Comparison of ENCODE assay signal across 25 cellular contexts in genomic region chr6:85764844-85765243, GRCh38.
DNase-seq lines count a peak whose midpoint lies in the region; ATAC-seq, FAIRE-seq and TF ChIP-seq lines count a peak whose summit lies in the region.
"Had no signal": no experiment of that assay in that cellular context is flagged by ENCODE, and none has a peak within 500 bp of the region (broad histone marks: within the 10 kb centered on the region; RNA-seq: fewer than 3 reads in every experiment).

No MANE protein-coding gene starts in this region.

- H3K27ac ChIP-seq in HepG2 (ENCODE audit: extremely low read length, insufficient read depth, low read length), result no peak overlapping the region
- H3K27ac ChIP-seq in right lobe of liver, result no peak overlapping the region
- peak overlapping the region; percentile 21 to 41 for H3K27ac ChIP-seq in coronary artery
- H3K27ac ChIP-seq: 22Rv1 had no signal

- H3K9me3 Mint-ChIP-seq in mesothelial cell of epicardium, result peaks cover 15% of the 10 kb centered on the region
- no peaks in the 10 kb centered on the region for H3K9me3 Mint-ChIP-seq in HFFc6
- H3K9me3 Mint-ChIP-seq: CD4-positive, alpha-beta T cell had no signal

- TF ChIP-seq POLR2A in HepG2 (IDR thresholded peaks at IDR 0.05; ENCODE audit: insufficient read depth in 1 of 2, low read depth in 2 of 2, low read length in 2 of 2) (no peak), right lobe of liver (IDR thresholded peaks at IDR 0.05) (no peak)

- H3K4me1 ChIP-seq in HepG2 (ENCODE audit: insufficient read depth, low read length), result peaks cover 11% of the 10 kb centered on the region
- no peaks in the 10 kb centered on the region for H3K4me1 ChIP-seq in right lobe of liver
- H3K4me1 ChIP-seq: Caco-2, HAP-1 had no signal

- WGBS in HepG2 (ENCODE audit: low lambda C conversion rate), result 21% methylated on average over 3 of the region's 3 CpGs
- 94% methylated on average over 3 of the region's 3 CpGs for WGBS in right lobe of liver (ENCODE audit: insufficient coverage, low coverage, low lambda C conversion rate, missing lambda C conversion rate)

- H3K4me3 ChIP-seq in HepG2 (replicated peaks in 1 of 3; ENCODE audit: insufficient read depth in 1 of 3, low read depth in 2 of 3, low read length in 3 of 3) (no peak overlapping the region), right lobe of liver (no peak overlapping the region), coronary artery (no peak overlapping the region)
- H3K4me3 ChIP-seq: GM12878, HAP-1 had no signal

- peak; percentile 70 for ATAC-seq in HepG2
- ATAC-seq in right lobe of liver, result no peak
- ATAC-seq: GM12878, PC-3 had no signal

- TF ChIP-seq EP300 in HepG2 (IDR thresholded peaks at IDR 0.05; ENCODE audit: low read depth in 2 of 2, low read length in 2 of 2), result no peak
- TF ChIP-seq EP300 in HepG2 (CRISPR knock-in tag; IDR thresholded peaks at IDR 0.05; ENCODE audit: borderline replicate concordance), result no peak

- in situ Hi-C loops in HepG2 (cut with HindIII; ENCODE audit: extremely low pct_ligation_motif_present, low pct_unique_long_range_greater_than_20kb), result loop anchor here (25.0 kb wide), 1 partner anchor 422 kb away; no protein-coding TSS in a partner anchor

- H3K4me1 Mint-ChIP-seq in mesothelial cell of epicardium (peaks cover 3% of the 10 kb centered on the region), HFFc6 (ENCODE audit: low read depth) (peaks cover 13% of the 10 kb centered on the region; the same call in 1 of the 2 replicates)

- H3K79me2 ChIP-seq in HepG2 (ENCODE audit: insufficient read depth, low read length), result no peaks in the 10 kb centered on the region

- H3K27me3 Mint-ChIP-seq in mesothelial cell of epicardium (ENCODE audit: low read depth) (no peaks in the 10 kb centered on the region), HFFc6 (ENCODE audit: insufficient read depth) (peaks cover 7% of the 10 kb centered on the region)

- CTCF ChIA-PET in HepG2 (lab: Yijun Ruan, JAX; ENCODE audit: low intra/inter-chr PET ratio, low total read pairs), result no interaction called here

- DNase-seq in HepG2 (ENCODE audit: low spot score) (peak; percentile 32), right lobe of liver (no peak), coronary artery (ENCODE audit: low spot score) (no peak), mesothelial cell of epicardium (ENCODE audit: low spot score in 2 of 2, unreplicated experiment in 2 of 2) (no peak), HFFc6 (no peak), NCI-H146 treated with DMSO at 0.1 percent for 48 hours (lab: John Stamatoyannopoulos, UW; ENCODE audit: unreplicated experiment) (no peak), NK-92 (lab: John Stamatoyannopoulos, UW; ENCODE audit: unreplicated experiment) (no peak)
- DNase-seq in activated T-cell treated with anti-CD3 and anti-CD28 coated beads, Interleukin-2, amount 50 U/mL, for 1 hour, result no peak
- DNase-seq: Caco-2; CD4-positive, alpha-beta T cell; GF-D8; KBM-7; MV-4-11; NCI-H1417; NCI-H187 treated with DMSO at 0.1 percent for 48 hours; NCI-H2227 treated with DMSO at 0.1 percent for 48 hours; NCI-H510A treated with DMSO at 0.1 percent for 48 hours; NCI-H774; PC-3; RPMI8226; SHP77 treated with DMSO at 0.1 percent for 48 hours had no signal

- BruUV-seq in HepG2 (replicated peaks; lab: Mats Ljungman, UMichigan), result no TSS peak

- H3K9me3 ChIP-seq in HepG2 (ENCODE audit: low read length) (no peaks in the 10 kb centered on the region), right lobe of liver (no peaks in the 10 kb centered on the region)
- H3K9me3 ChIP-seq: Caco-2, HAP-1 had no signal

- no peak overlapping the region for H2AFZ ChIP-seq in HepG2 (ENCODE audit: low read length)

- peak overlapping the region; percentile 36 for H3K27ac Mint-ChIP-seq in mesothelial cell of epicardium
- no peak overlapping the region for H3K27ac Mint-ChIP-seq in HFFc6
- H3K27ac Mint-ChIP-seq: CD4-positive, alpha-beta T cell had no signal

- no peak overlapping the region for H3K9ac ChIP-seq in HepG2 (ENCODE audit: insufficient read depth, low read depth, low read length)

- no peaks in the 10 kb centered on the region for H4K20me1 ChIP-seq in HepG2 (ENCODE audit: insufficient read depth, low read length)

- H3K36me3 Mint-ChIP-seq in mesothelial cell of epicardium (no peaks in the 10 kb centered on the region), HFFc6 (ENCODE audit: low read depth) (no peaks in the 10 kb centered on the region)

- no peak for TF ChIP-seq RAD21 in HepG2 (CRISPR knock-in tag; IDR thresholded peaks at IDR 0.05)

- H3K27me3 ChIP-seq in HepG2 (ENCODE audit: control insufficient read depth in 1 of 2, insufficient read depth in 2 of 2, low read length in 2 of 2) (no peaks in the 10 kb centered on the region), right lobe of liver (no peaks in the 10 kb centered on the region)

- H3K4me3 Mint-ChIP-seq in mesothelial cell of epicardium (no peak overlapping the region), HFFc6 (no peak overlapping the region)
- H3K4me3 Mint-ChIP-seq: CD4-positive, alpha-beta T cell had no signal

- no peak overlapping the region for H3K4me2 ChIP-seq in HepG2 (ENCODE audit: low read depth, low read length)

- TF ChIP-seq CTCF in HepG2 (CRISPR knock-in tag; IDR thresholded peaks at IDR 0.05), result no peak
- TF ChIP-seq CTCF in right lobe of liver (IDR thresholded peaks at IDR 0.05), result no peak
- no peak for TF ChIP-seq CTCF in coronary artery (IDR thresholded peaks at IDR 0.05)
- no peak for TF ChIP-seq CTCF in mesothelial cell of epicardium (IDR thresholded peaks at IDR 0.05; ENCODE audit: unreplicated experiment)
- TF ChIP-seq CTCF in HFFc6 (IDR thresholded peaks at IDR 0.05), result no peak

- intact Hi-C loops in HepG2 (cut with micrococcal nuclease; ENCODE audit: unreplicated experiment), result loop anchor here (10.0 kb wide), 1 partner anchor 100 kb away; no protein-coding TSS in a partner anchor
- intact Hi-C loops in right lobe of liver (cut with DNase I), result no loop called here

- POLR2A ChIA-PET in HepG2 (lab: Yijun Ruan, JAX), result no interaction called here

- no peaks in the 10 kb centered on the region for H3K36me3 ChIP-seq in HepG2 (replicated peaks in 1 of 2; ENCODE audit: control insufficient read depth in 1 of 2, insufficient read depth in 2 of 2, low read length in 2 of 2)
- H3K36me3 ChIP-seq in right lobe of liver, result no peaks in the 10 kb centered on the region
- H3K36me3 ChIP-seq: HAP-1 had no signal

- FAIRE-seq in HepG2 (lab: Jason Lieb, UNC), result no peak
- FAIRE-seq: GM12878, GM19239 had no signal

TF ChIP-seq in HepG2, 621 proteins besides CTCF, POLR2A, EP300 and RAD21:
- TF ChIP-seq TEAD3 (CRISPR knock-in tag; optimal IDR thresholded peaks at IDR 0.05; ENCODE audit: borderline replicate concordance) (peak; percentile 63), CERS6 (CRISPR knock-in tag; IDR thresholded peaks at IDR 0.05) (no peak), FOSL2 (CRISPR knock-in tag; IDR thresholded peaks at IDR 0.05) (peak; percentile 27; the same call in 1 of the 2 replicates), PPARG (CRISPR knock-in tag; conservative IDR thresholded peaks at IDR 0.05) (peak; percentile 85)

Comparison
In these comparisons a context has a peak if more than half of its experiments do, and no peak if none do; other contexts are left out.
1. H3K27ac ChIP-seq: peak in coronary artery (2 of 2); none in HepG2 (single experiment) and right lobe of liver (0 of 3).